20 cellular contexts compared by ENCODE assay signal in genomic region chr7:95544174-95544573, GRCh38. TPM values are rescaled to one million over a fixed set of nuclear protein-coding genes. Genes with fewer than 3 reads are reported as not detected.
"Had no signal": no experiment of that assay in that cellular context is flagged by ENCODE, and none has a peak within 500 bp of the region (broad histone marks: within the 10 kb centered on the region; RNA-seq: fewer than 3 reads in every experiment).

No MANE protein-coding gene starts in this region.

- H3K4me3 ChIP-seq: esophagus squamous epithelium, lung, mucosa of descending colon, pancreas, smooth muscle cell, suprapubic skin had no signal

- H3K36me3 ChIP-seq: esophagus squamous epithelium, neutrophil, pancreas, suprapubic skin had no signal

- ATAC-seq: effector memory CD8-positive, alpha-beta T cell; natural killer cell treated with Interleukin-12 subunit alpha and Interleukin-12 subunit beta and Interleukin-15 and Interleukin-18, amount 100 ng/mL, for 72 hours; stimulated activated naive CD8-positive, alpha-beta T cell treated with anti-CD3 and anti-CD28 coated beads, Interleukin-15, amount 100 ng/mL, for 72 hours had no signal

- H3K27ac ChIP-seq: neutrophil had no signal

- H3K9me3 ChIP-seq: esophagus squamous epithelium, mucosa of descending colon, neutrophil, pancreas, suprapubic skin had no signal

- H3K27me3 ChIP-seq: esophagus squamous epithelium, pancreas, suprapubic skin had no signal

- DNase-seq: dermis blood vessel endothelial cell; effector memory CD8-positive, alpha-beta T cell; esophagus squamous epithelium; mucosa of descending colon; naive B cell; stimulated activated CD4-positive, alpha-beta T cell treated with anti-CD3 and anti-CD28 coated beads, Interleukin-12 subunit alpha, Interleukin-12 subunit beta, amount 100 ng/mL, for 4 hours; stimulated activated CD4-positive, alpha-beta T cell treated with anti-CD3 and anti-CD28 coated beads, Interleukin-1b, Interleukin-23, amount 100 ng/mL, for 48 hours; stimulated activated CD4-positive, alpha-beta T cell treated with anti-CD3 and anti-CD28 coated beads, Interleukin-4, amount 100 ng/mL, for 1 hour; stimulated activated CD8-positive, alpha-beta memory T cell treated with anti-CD3 and anti-CD28 coated beads, Interleukin-4, amount 100 ng/mL, for 48 hours; stimulated activated naive CD4-positive, alpha-beta T cell; stimulated activated naive CD8-positive, alpha-beta T cell treated with anti-CD3 and anti-CD28 coated beads, Interleukin-15, amount 100 ng/mL, for 72 hours had no signal

RNA-seq across cellular contexts. Expression of gene PDK4, which starts 52.1 kb away (rescaled TPM):
- total RNA-seq: smooth muscle cell had no signal
- polyA plus RNA-seq: keratinocyte, smooth muscle cell had no signal

RNA-seq across cellular contexts. Expression of gene ASB4, which starts 58.4 kb away (rescaled TPM):
- total RNA-seq: dermis blood vessel endothelial cell; fibroblast of villous mesenchyme; natural killer cell treated with Interleukin-12 subunit alpha and Interleukin-12 subunit beta and Interleukin-15 and Interleukin-18, amount 100 ng/mL, for 72 hours; smooth muscle cell; ureter had no signal
- polyA plus RNA-seq: keratinocyte, smooth muscle cell had no signal
